Comparison of ENCODE assay signal across 8 cellular contexts in genomic region chr13:80048802-80049201, GRCh38.
A peak's percentile ranks its signal among the peaks of the same experiment; 100 is the strongest.
DNase-seq lines count a peak whose midpoint lies in the region; ATAC-seq and TF ChIP-seq lines count a peak whose summit lies in the region.

No MANE protein-coding gene starts in this region.

- no peaks in the 10 kb centered on the region for H3K9me3 Mint-ChIP-seq in activated T-helper 2 cell treated with anti-CD3 and anti-CD28 coated beads, Interferon-gamma antibody, Interleukin-2, Interleukin-4, amounts not matched to agents 10 μg/mL and 5 μg/mL and 100 μg/mL, durations not matched to agents 14 hours and 24 hours and 36 hours

- H3K4me3 Mint-ChIP-seq in activated T-helper 2 cell treated with anti-CD3 and anti-CD28 coated beads, Interferon-gamma antibody, Interleukin-2, Interleukin-4, amounts not matched to agents 10 μg/mL and 5 μg/mL and 100 μg/mL, durations not matched to agents 14 hours and 24 hours and 36 hours (ENCODE audit: low read depth) = no peak overlapping the region

- H3K27me3 ChIP-seq in uterus = no peaks in the 10 kb centered on the region

- H3K27ac Mint-ChIP-seq in activated T-helper 2 cell treated with anti-CD3 and anti-CD28 coated beads, Interferon-gamma antibody, Interleukin-2, Interleukin-4, amounts not matched to agents 10 μg/mL and 5 μg/mL and 100 μg/mL, durations not matched to agents 14 hours and 24 hours and 36 hours = peak overlapping the region; percentile 48

- no peak for TF ChIP-seq CTCF in uterus (IDR thresholded peaks at IDR 0.05)

- H3K4me3 ChIP-seq in uterus = no peak overlapping the region

- H3K36me3 Mint-ChIP-seq in activated T-helper 2 cell treated with anti-CD3 and anti-CD28 coated beads, Interferon-gamma antibody, Interleukin-2, Interleukin-4, amounts not matched to agents 10 μg/mL and 5 μg/mL and 100 μg/mL, durations not matched to agents 14 hours and 24 hours and 36 hours (ENCODE audit: low read depth) = no peaks in the 10 kb centered on the region

- peaks cover 11% of the 10 kb centered on the region for H3K4me1 Mint-ChIP-seq in activated T-helper 2 cell treated with anti-CD3 and anti-CD28 coated beads, Interferon-gamma antibody, Interleukin-2, Interleukin-4, amounts not matched to agents 10 μg/mL and 5 μg/mL and 100 μg/mL, durations not matched to agents 14 hours and 24 hours and 36 hours (ENCODE audit: low read depth)

- peaks cover 10% of the 10 kb centered on the region for H3K27me3 Mint-ChIP-seq in activated T-helper 2 cell treated with anti-CD3 and anti-CD28 coated beads, Interferon-gamma antibody, Interleukin-2, Interleukin-4, amounts not matched to agents 10 μg/mL and 5 μg/mL and 100 μg/mL, durations not matched to agents 14 hours and 24 hours and 36 hours (ENCODE audit: low read depth)

- TF ChIP-seq POLR2A in uterus (IDR thresholded peaks at IDR 0.05) = no peak

- H3K27ac ChIP-seq in uterus = no peak overlapping the region

- intact Hi-C loops in activated T-helper 2 cell treated with anti-CD3 and anti-CD28 coated beads, Interferon-gamma antibody, Interleukin-2, Interleukin-4, amounts not matched to agents 10 μg/mL and 5 μg/mL and 100 μg/mL, durations not matched to agents 14 hours and 24 hours and 36 hours (cut with micrococcal nuclease) = loop anchor here (5.0 kb wide), 1 partner anchor 657 kb away; no protein-coding TSS in a partner anchor
- intact Hi-C loops in uterus (cut with DNase I; ENCODE audit: low total_unique reads) = no loop called here

- ATAC-seq in GM19438 (IDR thresholded peaks at IDR 0.05; ENCODE audit: low read depth, unreplicated experiment) (peak; percentile 99), HG03442 (IDR thresholded peaks at IDR 0.05; ENCODE audit: unreplicated experiment) (peak; percentile 98)

- H3K9me3 ChIP-seq in uterus = no peaks in the 10 kb centered on the region

- DNase-seq in CMK (ENCODE audit: low read depth) = peak; percentile 48
- DNase-seq in activated T-helper 2 cell treated with anti-CD3 and anti-CD28 coated beads, Interferon-gamma antibody, Interleukin-2, Interleukin-4, amounts not matched to agents 10 μg/mL and 5 μg/mL and 100 μg/mL, durations not matched to agents 14 hours and 24 hours and 36 hours (ENCODE audit: low spot score) = peak; percentile 42
- DNase-seq in globus pallidus (ENCODE audit: low spot score) = peak; percentile 66
- DNase-seq in pons (ENCODE audit: low spot score) = peak; percentile 88
- peak; percentile 68 to 77 for DNase-seq in uterus

- no peaks in the 10 kb centered on the region for H3K36me3 ChIP-seq in uterus

- H3K4me1 ChIP-seq in uterus = peaks cover 0 to 9% of the 10 kb centered on the region in 2 donors

TF ChIP-seq in PFSK-1, 5 proteins besides CTCF, POLR2A, EP300 and RAD21:
- TF ChIP-seq SIN3A (IDR thresholded peaks at IDR 0.05; ENCODE audit: borderline replicate concordance, insufficient read depth, low read length) = peak; percentile 80; the same call in 1 of the 2 replicates
- peak; percentile 49 to 82; a peak in 2 of 4 replicates for TF ChIP-seq REST (IDR thresholded peaks at IDR 0.05; ENCODE audit: insufficient read depth in 1 of 2, low read depth in 2 of 2, low read length in 2 of 2)
- TF ChIP-seq TAF1 (IDR thresholded peaks at IDR 0.05; ENCODE audit: borderline replicate concordance, insufficient read depth, low read length) = no peak
- TF ChIP-seq FOXP2 (optimal IDR thresholded peaks at IDR 0.05; ENCODE audit: borderline replicate concordance, extremely low read depth, extremely low read length, insufficient read depth) = peak; percentile 78
- TF ChIP-seq POLR2AphosphoS5 (IDR thresholded peaks at IDR 0.05; ENCODE audit: low read depth, low read length) = no peak
